ENCODE assay signal across 22 cellular contexts in the genomic region with DNA sequence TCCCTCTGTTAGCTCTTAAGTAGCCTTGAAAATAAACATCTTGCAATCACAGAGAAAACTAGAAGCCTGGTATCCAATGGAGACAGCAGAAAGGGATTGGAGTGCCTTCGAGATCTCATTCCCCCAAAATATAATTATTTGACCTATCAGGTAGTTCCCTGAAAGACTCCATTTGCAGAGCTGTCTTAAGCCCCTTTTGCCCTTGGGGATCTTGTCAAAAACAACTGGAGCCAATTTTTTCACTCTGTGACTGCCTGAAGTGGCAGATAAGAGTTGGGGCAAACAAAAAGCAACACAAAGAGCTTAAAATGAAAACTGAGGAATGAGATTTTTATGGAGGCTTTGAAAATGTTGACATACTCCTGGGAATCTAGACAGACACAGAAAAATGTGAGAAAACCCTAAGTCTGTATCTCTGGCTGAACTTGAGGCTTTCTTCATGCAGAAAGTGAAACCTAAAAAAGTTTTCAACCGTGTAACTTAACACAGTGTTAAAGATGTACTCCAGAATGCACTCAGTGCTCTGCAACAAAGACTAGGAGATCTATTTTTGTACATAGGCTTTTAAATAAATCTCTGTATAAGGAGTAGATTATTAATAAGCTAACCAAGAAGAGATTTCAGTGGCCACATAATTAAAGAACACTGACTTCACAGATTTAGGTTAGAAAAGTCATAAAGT.
DNase-seq lines count a peak whose midpoint lies in the region; ATAC-seq and TF ChIP-seq lines count a peak whose summit lies in the region.
"Had no signal": no experiment of that assay in that cellular context is flagged by ENCODE, and none has a peak within 500 bp of the region (broad histone marks: within the 10 kb centered on the region; RNA-seq: fewer than 3 reads in every experiment).

No MANE protein-coding gene starts in this region.

- DNase-seq in HT1080 (ENCODE audit: low read depth) (peak; percentile 2), smooth muscle cell (lab: John Stamatoyannopoulos, UW; ENCODE audit: unreplicated experiment) (no peak), amniotic stem cell (lab: John Stamatoyannopoulos, UW) (no peak), A172 (ENCODE audit: low spot score) (no peak)
- DNase-seq: activated CD4-positive, alpha-beta memory T cell treated with anti-CD3 and anti-CD28 coated beads for 36 hours; activated naive CD4-positive, alpha-beta T cell treated with Interleukin-2 at 50 U/mL for 16 hours; activated T-cell treated with anti-CD3 and anti-CD28 coated beads, Interleukin-2, amount 50 U/mL, for 1 hour; central memory CD4-positive, alpha-beta T cell; GM23248; natural killer cell; NCI-H1105; Peyer's patch had no signal

- H3K36me3 ChIP-seq in smooth muscle cell (ENCODE audit: low read depth), result no peaks in the 10 kb centered on the region
- H3K36me3 ChIP-seq: gastroesophageal sphincter, Peyer's patch, tibial nerve had no signal

- peaks cover 3% of the 10 kb centered on the region for H3K9me3 ChIP-seq in smooth muscle cell (replicated peaks; ENCODE audit: low read depth)
- H3K9me3 ChIP-seq: Peyer's patch had no signal

- no peaks in the 10 kb centered on the region for H3K27me3 ChIP-seq in smooth muscle cell (ENCODE audit: low read depth)
- H3K27me3 ChIP-seq: gastroesophageal sphincter, Peyer's patch, tibial nerve had no signal

- ATAC-seq in GM19372 (IDR thresholded peaks at IDR 0.05; ENCODE audit: low read depth, unreplicated experiment) (peak; percentile 71), HG02943 (IDR thresholded peaks at IDR 0.05; ENCODE audit: low read depth, unreplicated experiment) (peak; percentile 85), GM19351 (IDR thresholded peaks at IDR 0.05; ENCODE audit: unreplicated experiment) (no peak)
- ATAC-seq: esophagus mucosa; gastroesophageal sphincter; natural killer cell; sciatic nerve; stimulated activated memory B cell treated with anti-CD40 and anti-IgM and Interleukin-4, amounts not matched to agents 10 μg/mL and 1 μg/mL and 100 μg/mL, for 72 hours; WTC11 had no signal

- H3K9ac ChIP-seq in smooth muscle cell (ENCODE audit: low read depth), result no peak overlapping the region
- H3K9ac ChIP-seq: GM23248, parathyroid adenoma had no signal

- H3K4me3 ChIP-seq in smooth muscle cell, result no peak overlapping the region
- H3K4me3 ChIP-seq: gastroesophageal sphincter, GM23248, Peyer's patch, tibial nerve had no signal

- no peaks in the 10 kb centered on the region for H3K79me2 ChIP-seq in smooth muscle cell (ENCODE audit: low read depth)
- H3K79me2 ChIP-seq: parathyroid adenoma had no signal

- H2AFZ ChIP-seq in smooth muscle cell (ENCODE audit: low read depth), result peak overlapping the region; percentile 82
- H2AFZ ChIP-seq: GM23248, parathyroid adenoma had no signal

- no peaks in the 10 kb centered on the region for H3K4me1 ChIP-seq in smooth muscle cell (ENCODE audit: low read depth)
- H3K4me1 ChIP-seq: gastroesophageal sphincter, parathyroid adenoma, Peyer's patch, tibial nerve had no signal

- 54% methylated on average over 2 of the region's 2 CpGs for whole genome bisulfite sequencing in smooth muscle cell (ENCODE audit: low lambda C conversion rate)

- peak overlapping the region; percentile 55 for H3K4me2 ChIP-seq in smooth muscle cell

- no peak for TF ChIP-seq CTCF in smooth muscle cell (IDR thresholded peaks at IDR 0.05; ENCODE audit: borderline replicate concordance, insufficient read depth, poor library complexity, severe bottlenecking)

- no peak overlapping the region for H3K27ac ChIP-seq in smooth muscle cell (ENCODE audit: low read depth)
- H3K27ac ChIP-seq: gastroesophageal sphincter, GM23248, parathyroid adenoma, Peyer's patch, tibial nerve had no signal

- H3F3A ChIP-seq in smooth muscle cell (ENCODE audit: low read depth), result no peaks in the 10 kb centered on the region

- no peaks in the 10 kb centered on the region for H4K20me1 ChIP-seq in smooth muscle cell (ENCODE audit: low read depth)
